18 cellular contexts compared by ENCODE assay signal in the genomic region with DNA sequence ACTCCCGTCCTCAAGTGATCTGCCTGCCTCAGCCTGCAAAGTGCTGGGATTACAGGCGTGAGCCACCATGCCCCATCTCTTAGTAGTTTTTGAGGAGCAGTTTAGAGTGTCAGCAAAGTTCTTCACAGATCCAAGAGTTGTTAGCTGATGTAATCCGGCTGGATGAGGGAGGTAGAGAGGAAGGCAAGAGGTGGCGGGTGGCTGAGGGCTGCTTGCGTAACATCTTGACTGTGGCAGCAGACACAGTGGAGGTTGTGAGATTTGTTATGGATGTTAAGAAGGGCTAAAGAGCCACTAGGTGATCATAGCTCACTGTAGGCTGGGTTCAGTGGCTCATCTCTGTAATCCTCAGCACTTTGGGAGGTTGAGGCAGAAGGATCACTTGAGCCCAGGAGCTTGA.
"Had no signal": no experiment of that assay in that cellular context is flagged by ENCODE, and none has a peak within 500 bp of the region (broad histone marks: within the 10 kb centered on the region; RNA-seq: fewer than 3 reads in every experiment).

No MANE protein-coding gene starts in this region.

- H3K27ac ChIP-seq: brain microvascular endothelial cell, prostate gland, suprapubic skin had no signal

- H3K27me3 ChIP-seq: brain microvascular endothelial cell had no signal

- H3K4me1 ChIP-seq: prostate gland, suprapubic skin had no signal

- H3K4me1 Mint-ChIP-seq: mesothelial cell of epicardium, nephron progenitor cell had no signal

- H3K4me3 Mint-ChIP-seq: activated naive CD8-positive, alpha-beta T cell treated with anti-CD3 and anti-CD28 coated beads for 36 hours; activated T-helper 1 cell treated with anti-CD3 and anti-CD28 coated beads, Interleukin-12 subunit alpha, Interleukin-12 subunit beta, Interleukin-2, Interleukin-4 antibody, amounts not matched to agents 30 ng/mL and 10 ng/mL and 1 ng/mL, durations not matched to agents 14 hours and 24 hours and 36 hours; mesothelial cell of epicardium; nephron progenitor cell; stimulated activated naive CD8-positive, alpha-beta T cell treated with anti-CD3 and anti-CD28 coated beads, Interleukin-15, Interleukin-2, amounts not matched to agents 100 ng/mL and 50 ng/mL, for 24 hours; type B pancreatic cell had no signal

- H3K27me3 Mint-ChIP-seq: activated naive CD8-positive, alpha-beta T cell treated with anti-CD3 and anti-CD28 coated beads for 36 hours had no signal

- ATAC-seq: right cardiac atrium had no signal

- H3K27ac Mint-ChIP-seq: activated naive CD8-positive, alpha-beta T cell treated with anti-CD3 and anti-CD28 coated beads for 36 hours; activated T-helper 1 cell treated with anti-CD3 and anti-CD28 coated beads, Interleukin-12 subunit alpha, Interleukin-12 subunit beta, Interleukin-2, Interleukin-4 antibody, amounts not matched to agents 30 ng/mL and 10 ng/mL and 1 ng/mL, durations not matched to agents 14 hours and 24 hours and 36 hours; mesothelial cell of epicardium; nephron progenitor cell; stimulated activated naive CD8-positive, alpha-beta T cell treated with anti-CD3 and anti-CD28 coated beads, Interleukin-15, Interleukin-2, amounts not matched to agents 100 ng/mL and 50 ng/mL, for 24 hours; type B pancreatic cell had no signal

- H3K4me3 ChIP-seq: prostate gland, suprapubic skin had no signal

- H3K9me3 ChIP-seq: prostate gland, suprapubic skin had no signal

- DNase-seq: activated CD4-positive, alpha-beta T cell treated with anti-CD3 and anti-CD28 coated beads, Interleukin-2, amount 50 U/mL, for 1 hour; activated CD8-positive, alpha-beta memory T cell treated with anti-CD3 and anti-CD28 coated beads for 24 hours; activated naive CD8-positive, alpha-beta T cell treated with anti-CD3 and anti-CD28 coated beads for 36 hours; anterior cingulate cortex; brain microvascular endothelial cell; cortex of kidney; effector CD4-positive, alpha-beta T cell; foreskin melanocyte; head of caudate nucleus; nephron progenitor cell; right cardiac atrium; small intestine had no signal

- H3K36me3 ChIP-seq: brain microvascular endothelial cell, prostate gland, suprapubic skin had no signal

- H3K36me3 Mint-ChIP-seq: activated naive CD8-positive, alpha-beta T cell treated with anti-CD3 and anti-CD28 coated beads for 36 hours; mesothelial cell of epicardium; type B pancreatic cell had no signal

- H3K9me3 Mint-ChIP-seq: activated naive CD8-positive, alpha-beta T cell treated with anti-CD3 and anti-CD28 coated beads for 36 hours; activated T-helper 1 cell treated with anti-CD3 and anti-CD28 coated beads, Interleukin-12 subunit alpha, Interleukin-12 subunit beta, Interleukin-2, Interleukin-4 antibody, amounts not matched to agents 30 ng/mL and 10 ng/mL and 1 ng/mL, durations not matched to agents 14 hours and 24 hours and 36 hours; mesothelial cell of epicardium; nephron progenitor cell; stimulated activated naive CD8-positive, alpha-beta T cell treated with anti-CD3 and anti-CD28 coated beads, Interleukin-15, Interleukin-2, amounts not matched to agents 100 ng/mL and 50 ng/mL, for 24 hours; type B pancreatic cell had no signal
